9 cellular contexts compared by ENCODE assay signal in the genomic region with DNA sequence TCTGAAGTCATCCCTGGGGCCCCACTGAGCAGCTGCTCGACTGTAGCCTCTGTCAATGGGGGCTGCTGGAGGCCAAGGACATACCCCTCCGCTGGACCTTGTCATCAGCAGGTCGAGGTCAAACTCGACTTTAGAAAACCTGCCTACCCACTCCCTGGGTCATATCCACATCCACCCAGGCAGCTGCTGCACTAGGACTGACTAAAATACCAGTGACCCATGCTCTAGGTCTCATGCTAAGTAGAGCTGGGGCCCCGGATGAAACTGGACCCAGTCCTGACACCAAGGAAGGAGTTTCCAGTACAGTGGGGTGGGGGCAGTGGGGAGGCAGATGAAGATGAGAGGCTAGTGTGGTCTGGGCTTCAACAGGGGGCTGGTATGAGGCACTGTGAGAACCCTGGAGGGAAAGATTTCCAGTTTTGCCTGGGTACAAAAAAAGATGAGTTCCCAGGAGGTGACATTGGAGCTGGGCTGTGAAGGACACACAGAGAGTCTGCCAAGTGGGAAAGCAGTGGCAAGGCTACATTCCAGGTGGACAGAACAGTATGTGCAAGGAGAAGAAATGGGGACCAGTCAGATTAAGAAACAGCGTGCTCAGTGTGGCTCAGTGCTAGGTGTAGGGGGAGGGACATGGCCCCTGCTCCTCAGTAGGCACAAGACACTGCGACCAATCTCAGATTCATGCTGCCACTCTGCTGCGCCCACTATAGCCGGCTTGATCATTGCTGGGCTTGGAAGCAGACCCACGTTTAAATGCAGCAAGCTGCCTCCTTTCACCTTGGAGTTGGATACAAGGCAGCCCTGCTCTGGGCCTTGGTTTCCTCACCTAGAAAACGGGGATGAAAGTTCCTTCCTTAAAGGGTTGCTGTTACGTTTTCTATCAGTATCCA. TPM values are rescaled to one million over a fixed set of nuclear protein-coding genes. Genes with fewer than 3 reads are reported as not detected.
DNase-seq lines count a peak whose midpoint lies in the region; ATAC-seq and TF ChIP-seq lines count a peak whose summit lies in the region.
"Had no signal": no experiment of that assay in that cellular context is flagged by ENCODE, and none has a peak within 500 bp of the region (broad histone marks: within the 10 kb centered on the region; RNA-seq: fewer than 3 reads in every experiment).

No MANE protein-coding gene starts in this region.

- H3K27me3 Mint-ChIP-seq in HFFc6 (ENCODE audit: insufficient read depth): peaks cover 2% of the 10 kb centered on the region
- no peaks in the 10 kb centered on the region for H3K27me3 Mint-ChIP-seq in activated CD8-positive, alpha-beta T cell treated with anti-CD3 and anti-CD28 coated beads for 36 hours

- POLR2A ChIA-PET in activated CD8-positive, alpha-beta T cell treated with anti-CD3 and anti-CD28 coated beads for 36 hours (lab: Charles Lee): interaction anchor here (0.5 to 9.7 kb wide), 3 partner anchors 10 to 628 kb away, joined by 3 to 117 read pairs (median 39); partner anchors contain the start of gene SLC2A1

- peak overlapping the region; percentile 15 for H3K9ac ChIP-seq in skeletal muscle satellite cell (ENCODE audit: low read depth, low read length)

- ATAC-seq in activated CD8-positive, alpha-beta T cell treated with anti-CD3 and anti-CD28 coated beads for 36 hours: no peak
- ATAC-seq in heart right ventricle (peak in 4 of 8 donors; percentile 3 to 48 (median 14)), GM21737 (IDR thresholded peaks at IDR 0.05; ENCODE audit: unreplicated experiment) (no peak), HG03565 (IDR thresholded peaks at IDR 0.05; ENCODE audit: unreplicated experiment) (no peak)

- no peaks in the 10 kb centered on the region for H3K9me3 Mint-ChIP-seq in HFFc6
- H3K9me3 Mint-ChIP-seq in activated CD8-positive, alpha-beta T cell treated with anti-CD3 and anti-CD28 coated beads for 36 hours: no peaks in the 10 kb centered on the region

- WGBS in heart right ventricle, 2 donors: 55 to 62% methylated on average over 12 of the region's 12 CpGs

- CTCF ChIA-PET in activated CD8-positive, alpha-beta T cell treated with anti-CD3 and anti-CD28 coated beads for 36 hours (lab: Charles Lee): interaction anchor here (0.8 to 1.5 kb wide), 3 partner anchors 9 to 168 kb away, joined by 3 to 5 read pairs (median 3); no protein-coding TSS in a partner anchor

- H3K36me3 Mint-ChIP-seq in HFFc6 (ENCODE audit: low read depth): peaks cover 42% of the 10 kb centered on the region
- H3K36me3 Mint-ChIP-seq in activated CD8-positive, alpha-beta T cell treated with anti-CD3 and anti-CD28 coated beads for 36 hours (ENCODE audit: low read depth): peaks cover 78% of the 10 kb centered on the region

- H3K9me3 ChIP-seq in heart right ventricle: no peaks in the 10 kb centered on the region
- H3K9me3 ChIP-seq in skeletal muscle satellite cell (replicated peaks; ENCODE audit: low read length): no peaks in the 10 kb centered on the region

- peak overlapping the region; percentile 53 to 87 (median 80) for H3K27ac ChIP-seq in heart right ventricle

- TF ChIP-seq CTCF in HFFc6 (IDR thresholded peaks at IDR 0.05) (no peak), heart right ventricle (IDR thresholded peaks at IDR 0.05) (no peak)
- no peak for TF ChIP-seq CTCF in activated CD8-positive, alpha-beta T cell treated with anti-CD3 and anti-CD28 coated beads for 36 hours (IDR thresholded peaks at IDR 0.05)

- H3K36me3 ChIP-seq in heart right ventricle: peaks cover 0 to 14% (median 0%) of the 10 kb centered on the region in 9 donors
- H3K36me3 ChIP-seq in skeletal muscle satellite cell (ENCODE audit: insufficient read depth, low read length): peaks cover 15% of the 10 kb centered on the region

- intact Hi-C loops in activated CD8-positive, alpha-beta T cell treated with anti-CD3 and anti-CD28 coated beads for 36 hours (cut with micrococcal nuclease): no loop called here
- intact Hi-C loops in heart right ventricle (cut with DNase I): no loop called here

- no peak overlapping the region for H3K4me2 ChIP-seq in skeletal muscle satellite cell (ENCODE audit: low read length)

- peaks cover 99% of the 10 kb centered on the region for H3K4me1 Mint-ChIP-seq in HFFc6 (ENCODE audit: low read depth)
- peaks cover 95% of the 10 kb centered on the region for H3K4me1 Mint-ChIP-seq in activated CD8-positive, alpha-beta T cell treated with anti-CD3 and anti-CD28 coated beads for 36 hours (ENCODE audit: low read depth)

- peak overlapping the region; percentile 95 for H3K27ac Mint-ChIP-seq in HFFc6
- H3K27ac Mint-ChIP-seq in activated CD8-positive, alpha-beta T cell treated with anti-CD3 and anti-CD28 coated beads for 36 hours: peak overlapping the region; percentile 52

- H3K27me3 ChIP-seq in heart right ventricle: no peaks in the 10 kb centered on the region
- no peaks in the 10 kb centered on the region for H3K27me3 ChIP-seq in skeletal muscle satellite cell (ENCODE audit: control insufficient read depth, insufficient read depth, low read length)

- DNase-seq in HFFc6: no peak
- DNase-seq in activated CD8-positive, alpha-beta T cell treated with anti-CD3 and anti-CD28 coated beads for 36 hours: no peak
- DNase-seq in heart right ventricle: no peak
- DNase-seq in activated gamma-delta T cell (lab: John Stamatoyannopoulos, UW): no peak
- DNase-seq: MV-4-11, OCI-M1 had no signal

- H3K4me3 Mint-ChIP-seq in HFFc6: no peak overlapping the region
- peak overlapping the region; percentile 17 for H3K4me3 Mint-ChIP-seq in activated CD8-positive, alpha-beta T cell treated with anti-CD3 and anti-CD28 coated beads for 36 hours

- H3K4me1 ChIP-seq in heart right ventricle (peaks cover 28 to 86% (median 68%) of the 10 kb centered on the region in 9 donors), skeletal muscle satellite cell (ENCODE audit: control insufficient read depth, insufficient read depth, low read length) (peaks cover 91% of the 10 kb centered on the region)

- H3K4me3 ChIP-seq in heart right ventricle: no peak overlapping the region
- H3K4me3 ChIP-seq in skeletal muscle satellite cell (ENCODE audit: low read length): no peak overlapping the region

RNA-seq across cellular contexts. Expression of gene SLC2A1, which starts 12.3 kb away (rescaled TPM):
- total RNA-seq in HFFc6 (2021; fragmentation: NEBNext Ultra II Directional; extraction: Animal tissue kit (Norgen Biotek cat#: 25700)): 100 to 1,000 TPM in 4 of 6 experiments, 10 to 100 TPM in 2; 89.7 to 174 (median 105) TPM
- total RNA-seq in activated CD8-positive, alpha-beta T cell treated with anti-CD3 and anti-CD28 coated beads for 36 hours: 100 to 1,000 TPM; 158 to 162 TPM
- 10 to 100 TPM in 9 of 10 donors, 1 to 10 TPM in 1; 8.2 to 63.7 (median 28.9) TPM for total RNA-seq in heart right ventricle
- 10 to 100 TPM in 1 of 2 donors, 1 to 10 TPM in 1; 6.7 to 98.7 TPM for polyA plus RNA-seq in heart right ventricle
- 95.6 and 211 TPM in 2 replicates for total RNA-seq in skeletal muscle satellite cell (2012; rRNA removed)
